Comparison of ENCODE assay signal across 27 cellular contexts in the genomic region with DNA sequence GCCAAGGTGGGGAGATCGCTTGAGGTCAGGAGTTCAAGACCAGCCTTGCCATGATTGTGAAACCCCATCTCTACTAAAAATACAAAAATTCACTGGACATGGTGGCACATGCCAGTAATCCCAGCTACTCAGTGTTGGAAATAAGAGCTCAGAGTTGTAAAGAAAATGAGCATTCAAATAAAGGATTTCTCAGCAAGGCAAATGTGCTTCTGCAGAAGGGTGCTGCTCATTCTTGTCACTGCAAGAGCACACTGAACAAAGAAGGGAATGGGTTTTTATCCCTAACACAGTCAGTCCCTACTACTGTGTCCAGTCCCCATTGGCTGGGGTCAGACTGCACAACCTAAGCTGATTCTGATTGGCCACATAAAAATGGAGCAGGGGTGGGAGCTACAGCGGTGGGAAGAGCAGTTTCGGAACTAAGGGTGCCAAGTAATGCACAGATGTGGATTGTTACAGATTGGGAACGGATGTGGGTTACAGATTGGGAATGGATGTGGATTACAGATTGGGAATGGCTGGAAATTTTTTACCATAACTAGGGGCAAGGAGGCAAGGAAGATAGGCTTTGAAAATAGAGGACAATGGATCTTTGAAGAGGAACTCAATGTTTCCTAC.
"Had no signal": no experiment of that assay in that cellular context is flagged by ENCODE, and none has a peak within 500 bp of the region (broad histone marks: within the 10 kb centered on the region; RNA-seq: fewer than 3 reads in every experiment).

No MANE protein-coding gene starts in this region.

- H3K36me3 ChIP-seq: esophagus muscularis mucosa, heart right ventricle, lower lobe of right lung, upper lobe of left lung, vagina had no signal

- H3K4me1 Mint-ChIP-seq: nephron; stimulated activated effector memory CD8-positive, alpha-beta T cell treated with anti-CD3 and anti-CD28 coated beads, Interleukin-12 subunit alpha, Interleukin-12 subunit beta, amount 100 ng/mL, for 72 hours had no signal

- H3K4me3 Mint-ChIP-seq: activated CD4-positive, alpha-beta memory T cell treated with anti-CD3 and anti-CD28 coated beads for 36 hours; activated CD4-positive, alpha-beta T cell treated with anti-CD3 and anti-CD28 coated beads, Interleukin-2, amount 10 ng/mL, durations not matched to agents 24 days and 14 days; activated naive CD4-positive, alpha-beta T cell treated with anti-CD3 and anti-CD28 coated beads for 36 hours; activated T-helper 1 cell treated with anti-CD3 and anti-CD28 coated beads, Interleukin-12 subunit alpha, Interleukin-12 subunit beta, Interleukin-2, Interleukin-4 antibody, amounts not matched to agents 30 ng/mL and 10 ng/mL and 1 ng/mL, durations not matched to agents 14 hours and 24 hours and 36 hours; nephron; stimulated activated effector memory CD8-positive, alpha-beta T cell treated with anti-CD3 and anti-CD28 coated beads, Interleukin-12 subunit alpha, Interleukin-12 subunit beta, amount 100 ng/mL, for 72 hours; stimulated activated naive CD8-positive, alpha-beta T cell treated with anti-CD3 and anti-CD28 coated beads, Interleukin-15, Interleukin-2, amounts not matched to agents 100 ng/mL and 50 ng/mL, for 24 hours had no signal

- H3K4me3 ChIP-seq: esophagus muscularis mucosa, heart right ventricle, lower lobe of right lung, skin epidermis, upper lobe of left lung, vagina had no signal

- H3K4me1 ChIP-seq: esophagus muscularis mucosa, heart right ventricle, lower lobe of right lung, upper lobe of left lung, vagina had no signal

- FAIRE-seq: TTC549 had no signal

- DNase-seq: activated CD4-positive, alpha-beta memory T cell treated with anti-CD3 and anti-CD28 coated beads for 36 hours; activated CD4-positive, alpha-beta T cell treated with anti-CD3 and anti-CD28 coated beads, Interleukin-2, amount 10 ng/mL, durations not matched to agents 24 days and 14 days; activated CD8-positive, alpha-beta memory T cell treated with anti-CD3 and anti-CD28 coated beads, Interleukin-2, amount 50 U/mL, for 4 hours; activated effector memory CD4-positive, alpha-beta T cell treated with anti-CD3 and anti-CD28 coated beads, Interleukin-2, amount 50 U/mL, for 16 hours; activated naive CD4-positive, alpha-beta T cell treated with anti-CD3 and anti-CD28 coated beads for 36 hours; activated T-cell treated with anti-CD3 and anti-CD28 coated beads, Interleukin-2, amount 50 U/mL, for 1 hour; amygdala; central memory CD4-positive, alpha-beta T cell; foreskin melanocyte; heart right ventricle; kidney glomerular epithelial cell; lower lobe of right lung; mesenchymal stem cell; stimulated activated CD4-positive, alpha-beta T cell treated with anti-CD3 and anti-CD28 coated beads, Interleukin-12 subunit alpha, Interleukin-12 subunit beta, amount 100 ng/mL, for 4 hours; stimulated activated CD4-positive, alpha-beta T cell treated with anti-CD3 and anti-CD28 coated beads, Interleukin-4, amount 100 ng/mL, for 24 hours; upper lobe of left lung had no signal

- ATAC-seq: heart right ventricle; left lobe of liver; lower lobe of right lung; sciatic nerve; stimulated activated effector memory CD8-positive, alpha-beta T cell treated with anti-CD3 and anti-CD28 coated beads, Interleukin-12 subunit alpha, Interleukin-12 subunit beta, amount 100 ng/mL, for 72 hours had no signal

- H3K27ac Mint-ChIP-seq: activated CD4-positive, alpha-beta memory T cell treated with anti-CD3 and anti-CD28 coated beads for 36 hours; activated CD4-positive, alpha-beta T cell treated with anti-CD3 and anti-CD28 coated beads, Interleukin-2, amount 10 ng/mL, durations not matched to agents 24 days and 14 days; activated naive CD4-positive, alpha-beta T cell treated with anti-CD3 and anti-CD28 coated beads for 36 hours; activated T-helper 1 cell treated with anti-CD3 and anti-CD28 coated beads, Interleukin-12 subunit alpha, Interleukin-12 subunit beta, Interleukin-2, Interleukin-4 antibody, amounts not matched to agents 30 ng/mL and 10 ng/mL and 1 ng/mL, durations not matched to agents 14 hours and 24 hours and 36 hours; nephron; stimulated activated effector memory CD8-positive, alpha-beta T cell treated with anti-CD3 and anti-CD28 coated beads, Interleukin-12 subunit alpha, Interleukin-12 subunit beta, amount 100 ng/mL, for 72 hours; stimulated activated naive CD8-positive, alpha-beta T cell treated with anti-CD3 and anti-CD28 coated beads, Interleukin-15, Interleukin-2, amounts not matched to agents 100 ng/mL and 50 ng/mL, for 24 hours had no signal

- H3K27me3 Mint-ChIP-seq: activated CD4-positive, alpha-beta memory T cell treated with anti-CD3 and anti-CD28 coated beads for 36 hours; stimulated activated naive CD8-positive, alpha-beta T cell treated with anti-CD3 and anti-CD28 coated beads, Interleukin-15, Interleukin-2, amounts not matched to agents 100 ng/mL and 50 ng/mL, for 24 hours had no signal

- H3K27me3 ChIP-seq: esophagus muscularis mucosa, heart right ventricle, upper lobe of left lung, vagina had no signal

- H3K27ac ChIP-seq: esophagus muscularis mucosa, heart right ventricle, lower lobe of right lung, skin epidermis, upper lobe of left lung, vagina, VCaP had no signal

- H3K36me3 Mint-ChIP-seq: stimulated activated effector memory CD8-positive, alpha-beta T cell treated with anti-CD3 and anti-CD28 coated beads, Interleukin-12 subunit alpha, Interleukin-12 subunit beta, amount 100 ng/mL, for 72 hours had no signal
